1 cellular context compared by ENCODE assay signal in the genomic region with DNA sequence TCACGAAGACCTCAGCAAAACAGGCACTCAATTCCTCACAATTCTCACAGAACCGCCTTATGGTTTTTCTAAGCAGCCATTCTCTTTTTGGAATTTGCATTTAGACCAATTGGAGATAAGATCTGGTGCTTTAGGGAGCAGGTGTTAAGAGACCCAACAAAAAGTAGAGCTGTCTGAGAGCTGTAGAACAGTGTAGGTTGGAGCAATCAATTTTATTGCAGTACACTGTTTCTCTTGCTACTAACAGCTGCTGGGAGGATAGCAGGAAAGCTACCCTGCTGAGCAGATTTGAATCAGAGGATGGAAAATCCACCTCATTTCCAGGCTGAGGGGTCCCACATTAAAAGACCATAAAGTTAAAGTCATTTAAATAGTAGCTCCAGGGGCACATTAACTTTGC.
TF ChIP-seq lines count a peak whose summit lies in the region.

No MANE protein-coding gene starts in this region.

TF ChIP-seq in H1, 55 proteins besides CTCF, POLR2A, EP300 and RAD21 (continued from another document):
- TF ChIP-seq SIN3A (conservative IDR thresholded peaks at IDR 0.05 in 1 of 2, IDR thresholded peaks at IDR 0.05 in 1 of 2; ENCODE audit: low read depth in 1 of 2, low read length in 2 of 2) (no peak), TAF1 (IDR thresholded peaks at IDR 0.05; ENCODE audit: low read depth, low read length) (no peak)
